ENCODE assay signal across 1 cellular context in genomic region chr4:82893942-82894341, GRCh38.
TF ChIP-seq lines count a peak whose summit lies in the region.

No MANE protein-coding gene starts in this region.

TF ChIP-seq in HepG2, 621 proteins besides CTCF, POLR2A, EP300 and RAD21 (continued from another document and continues in another):
- TF ChIP-seq ZBTB33 (CRISPR knock-in tag; IDR thresholded peaks at IDR 0.05) (no peak), ZNF777 (CRISPR knock-in tag; IDR thresholded peaks at IDR 0.05) (no peak), PAX8 (CRISPR knock-in tag; IDR thresholded peaks at IDR 0.05; ENCODE audit: borderline replicate concordance) (no peak), ZFX (CRISPR knock-in tag; IDR thresholded peaks at IDR 0.05; ENCODE audit: low read depth) (no peak), SMAD1 (CRISPR knock-in tag; IDR thresholded peaks at IDR 0.05; ENCODE audit: borderline replicate concordance, low read depth) (no peak), FOXJ3 (CRISPR knock-in tag; IDR thresholded peaks at IDR 0.05; ENCODE audit: borderline replicate concordance) (peak; percentile 28; the same call in 1 of the 2 replicates), ZNF264 (CRISPR knock-in tag; IDR thresholded peaks at IDR 0.05) (no peak), THAP11 (CRISPR knock-in tag; IDR thresholded peaks at IDR 0.05) (0 out of 2 replicates have a peak, but pooled peaks have one; percentile 14), HOXA3 (CRISPR knock-in tag; IDR thresholded peaks at IDR 0.05) (peak; percentile 35; the same call in 1 of the 2 replicates), NBN (conservative IDR thresholded peaks at IDR 0.05) (no peak), ZNF773 (CRISPR knock-in tag; IDR thresholded peaks at IDR 0.05; ENCODE audit: borderline replicate concordance) (no peak), PHF8 (CRISPR knock-in tag; IDR thresholded peaks at IDR 0.05) (no peak), ZNF576 (CRISPR knock-in tag; IDR thresholded peaks at IDR 0.05) (no peak), NFATC3 (CRISPR knock-in tag; IDR thresholded peaks at IDR 0.05) (no peak), FOXP1 (IDR thresholded peaks at IDR 0.05) (no peak), FOXP1 (CRISPR knock-in tag; IDR thresholded peaks at IDR 0.05) (peak; percentile 34; the same call in 1 of the 2 replicates), DNMT1 (CRISPR knock-in tag; IDR thresholded peaks at IDR 0.05) (no peak), TBX2 (CRISPR knock-in tag; IDR thresholded peaks at IDR 0.05; ENCODE audit: borderline replicate concordance) (0 out of 2 replicates have a peak, but pooled peaks have one; percentile 41), RCOR2 (CRISPR knock-in tag; IDR thresholded peaks at IDR 0.05) (no peak), ZNF652 (CRISPR knock-in tag; IDR thresholded peaks at IDR 0.05; ENCODE audit: borderline replicate concordance, low read depth) (no peak), GATAD2A (CRISPR knock-in tag; IDR thresholded peaks at IDR 0.05) (peak; percentile 64), KAT7 (CRISPR knock-in tag; IDR thresholded peaks at IDR 0.05; ENCODE audit: borderline replicate concordance) (peak; percentile 83; the same call in 1 of the 2 replicates), HNF4A (CRISPR knock-in tag; IDR thresholded peaks at IDR 0.05) (peak; percentile 73), ZNF788 (CRISPR knock-in tag; IDR thresholded peaks at IDR 0.05; ENCODE audit: borderline replicate concordance) (no peak), TP53 (CRISPR knock-in tag; conservative IDR thresholded peaks at IDR 0.05) (no peak), AKAP8 (CRISPR knock-in tag; IDR thresholded peaks at IDR 0.05) (no peak), NR1H2 (CRISPR knock-in tag; IDR thresholded peaks at IDR 0.05; ENCODE audit: borderline replicate concordance, low read depth) (no peak), KDM6A (CRISPR knock-in tag; IDR thresholded peaks at IDR 0.05; ENCODE audit: low read depth) (peak; percentile 18; the same call in 1 of the 2 replicates), MAFF (IDR thresholded peaks at IDR 0.05; ENCODE audit: low read depth, low read length) (no peak), HNRNPK (IDR thresholded peaks at IDR 0.05; ENCODE audit: low read depth, low read length, poor library complexity, severe bottlenecking) (no peak), BRD4 (CRISPR knock-in tag; IDR thresholded peaks at IDR 0.05) (no peak), AFF4 (CRISPR knock-in tag; IDR thresholded peaks at IDR 0.05) (no peak), ZFP36L1 (CRISPR knock-in tag; IDR thresholded peaks at IDR 0.05) (no peak), PRDM10 (CRISPR knock-in tag; IDR thresholded peaks at IDR 0.05; ENCODE audit: low read depth) (0 out of 2 replicates have a peak, but pooled peaks have one; percentile 25), CEBPB (IDR thresholded peaks at IDR 0.05; ENCODE audit: borderline replicate concordance, low read depth, low read length) (no peak), RAD51 (IDR thresholded peaks at IDR 0.05; ENCODE audit: borderline replicate concordance) (no peak), RBFOX2 (IDR thresholded peaks at IDR 0.05; ENCODE audit: low read depth, low read length) (0 out of 2 replicates have a peak, but pooled peaks have one; percentile 35), MED1 (CRISPR knock-in tag; IDR thresholded peaks at IDR 0.05) (peak; percentile 42; the same call in 1 of the 2 replicates), SAP130 (CRISPR knock-in tag; IDR thresholded peaks at IDR 0.05; ENCODE audit: low read depth) (peak; percentile 60)
- TF ChIP-seq, protein P1, sequence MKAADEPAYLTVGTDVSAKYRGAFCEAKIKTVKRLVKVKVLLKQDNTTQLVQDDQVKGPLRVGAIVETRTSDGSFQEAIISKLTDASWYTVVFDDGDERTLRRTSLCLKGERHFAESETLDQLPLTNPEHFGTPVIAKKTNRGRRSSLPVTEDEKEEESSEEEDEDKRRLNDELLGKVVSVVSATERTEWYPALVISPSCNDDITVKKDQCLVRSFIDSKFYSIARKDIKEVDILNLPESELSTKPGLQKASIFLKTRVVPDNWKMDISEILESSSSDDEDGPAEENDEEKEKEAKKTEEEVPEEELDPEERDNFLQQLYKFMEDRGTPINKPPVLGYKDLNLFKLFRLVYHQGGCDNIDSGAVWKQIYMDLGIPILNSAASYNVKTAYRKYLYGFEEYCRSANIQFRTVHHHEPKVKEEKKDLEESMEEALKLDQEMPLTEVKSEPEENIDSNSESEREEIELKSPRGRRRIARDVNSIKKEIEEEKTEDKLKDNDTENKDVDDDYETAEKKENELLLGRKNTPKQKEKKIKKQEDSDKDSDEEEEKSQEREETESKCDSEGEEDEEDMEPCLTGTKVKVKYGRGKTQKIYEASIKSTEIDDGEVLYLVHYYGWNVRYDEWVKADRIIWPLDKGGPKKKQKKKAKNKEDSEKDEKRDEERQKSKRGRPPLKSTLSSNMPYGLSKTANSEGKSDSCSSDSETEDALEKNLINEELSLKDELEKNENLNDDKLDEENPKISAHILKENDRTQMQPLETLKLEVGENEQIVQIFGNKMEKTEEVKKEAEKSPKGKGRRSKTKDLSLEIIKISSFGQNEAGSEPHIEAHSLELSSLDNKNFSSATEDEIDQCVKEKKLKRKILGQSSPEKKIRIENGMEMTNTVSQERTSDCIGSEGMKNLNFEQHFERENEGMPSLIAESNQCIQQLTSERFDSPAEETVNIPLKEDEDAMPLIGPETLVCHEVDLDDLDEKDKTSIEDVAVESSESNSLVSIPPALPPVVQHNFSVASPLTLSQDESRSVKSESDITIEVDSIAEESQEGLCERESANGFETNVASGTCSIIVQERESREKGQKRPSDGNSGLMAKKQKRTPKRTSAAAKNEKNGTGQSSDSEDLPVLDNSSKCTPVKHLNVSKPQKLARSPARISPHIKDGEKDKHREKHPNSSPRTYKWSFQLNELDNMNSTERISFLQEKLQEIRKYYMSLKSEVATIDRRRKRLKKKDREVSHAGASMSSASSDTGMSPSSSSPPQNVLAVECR (CRISPR knock-in tag; IDR thresholded peaks at IDR 0.05; ENCODE audit: borderline replicate concordance), result peak; percentile 27; the same call in 1 of the 2 replicates
- TF ChIP-seq, protein P2, sequence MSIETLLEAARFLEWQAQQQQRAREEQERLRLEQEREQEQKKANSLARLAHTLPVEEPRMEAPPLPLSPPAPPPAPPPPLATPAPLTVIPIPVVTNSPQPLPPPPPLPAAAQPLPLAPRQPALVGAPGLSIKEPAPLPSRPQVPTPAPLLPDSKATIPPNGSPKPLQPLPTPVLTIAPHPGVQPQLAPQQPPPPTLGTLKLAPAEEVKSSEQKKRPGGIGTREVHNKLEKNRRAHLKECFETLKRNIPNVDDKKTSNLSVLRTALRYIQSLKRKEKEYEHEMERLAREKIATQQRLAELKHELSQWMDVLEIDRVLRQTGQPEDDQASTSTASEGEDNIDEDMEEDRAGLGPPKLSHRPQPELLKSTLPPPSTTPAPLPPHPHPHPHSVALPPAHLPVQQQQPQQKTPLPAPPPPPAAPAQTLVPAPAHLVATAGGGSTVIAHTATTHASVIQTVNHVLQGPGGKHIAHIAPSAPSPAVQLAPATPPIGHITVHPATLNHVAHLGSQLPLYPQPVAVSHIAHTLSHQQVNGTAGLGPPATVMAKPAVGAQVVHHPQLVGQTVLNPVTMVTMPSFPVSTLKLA (IDR thresholded peaks at IDR 0.05), result no peak
- TF ChIP-seq, protein P3, sequence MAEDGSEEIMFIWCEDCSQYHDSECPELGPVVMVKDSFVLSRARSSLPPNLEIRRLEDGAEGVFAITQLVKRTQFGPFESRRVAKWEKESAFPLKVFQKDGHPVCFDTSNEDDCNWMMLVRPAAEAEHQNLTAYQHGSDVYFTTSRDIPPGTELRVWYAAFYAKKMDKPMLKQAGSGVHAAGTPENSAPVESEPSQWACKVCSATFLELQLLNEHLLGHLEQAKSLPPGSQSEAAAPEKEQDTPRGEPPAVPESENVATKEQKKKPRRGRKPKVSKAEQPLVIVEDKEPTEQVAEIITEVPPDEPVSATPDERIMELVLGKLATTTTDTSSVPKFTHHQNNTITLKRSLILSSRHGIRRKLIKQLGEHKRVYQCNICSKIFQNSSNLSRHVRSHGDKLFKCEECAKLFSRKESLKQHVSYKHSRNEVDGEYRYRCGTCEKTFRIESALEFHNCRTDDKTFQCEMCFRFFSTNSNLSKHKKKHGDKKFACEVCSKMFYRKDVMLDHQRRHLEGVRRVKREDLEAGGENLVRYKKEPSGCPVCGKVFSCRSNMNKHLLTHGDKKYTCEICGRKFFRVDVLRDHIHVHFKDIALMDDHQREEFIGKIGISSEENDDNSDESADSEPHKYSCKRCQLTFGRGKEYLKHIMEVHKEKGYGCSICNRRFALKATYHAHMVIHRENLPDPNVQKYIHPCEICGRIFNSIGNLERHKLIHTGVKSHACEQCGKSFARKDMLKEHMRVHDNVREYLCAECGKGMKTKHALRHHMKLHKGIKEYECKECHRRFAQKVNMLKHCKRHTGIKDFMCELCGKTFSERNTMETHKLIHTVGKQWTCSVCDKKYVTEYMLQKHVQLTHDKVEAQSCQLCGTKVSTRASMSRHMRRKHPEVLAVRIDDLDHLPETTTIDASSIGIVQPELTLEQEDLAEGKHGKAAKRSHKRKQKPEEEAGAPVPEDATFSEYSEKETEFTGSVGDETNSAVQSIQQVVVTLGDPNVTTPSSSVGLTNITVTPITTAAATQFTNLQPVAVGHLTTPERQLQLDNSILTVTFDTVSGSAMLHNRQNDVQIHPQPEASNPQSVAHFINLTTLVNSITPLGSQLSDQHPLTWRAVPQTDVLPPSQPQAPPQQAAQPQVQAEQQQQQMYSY (CRISPR knock-in tag; IDR thresholded peaks at IDR 0.05), result no peak
- TF ChIP-seq, protein P4, sequence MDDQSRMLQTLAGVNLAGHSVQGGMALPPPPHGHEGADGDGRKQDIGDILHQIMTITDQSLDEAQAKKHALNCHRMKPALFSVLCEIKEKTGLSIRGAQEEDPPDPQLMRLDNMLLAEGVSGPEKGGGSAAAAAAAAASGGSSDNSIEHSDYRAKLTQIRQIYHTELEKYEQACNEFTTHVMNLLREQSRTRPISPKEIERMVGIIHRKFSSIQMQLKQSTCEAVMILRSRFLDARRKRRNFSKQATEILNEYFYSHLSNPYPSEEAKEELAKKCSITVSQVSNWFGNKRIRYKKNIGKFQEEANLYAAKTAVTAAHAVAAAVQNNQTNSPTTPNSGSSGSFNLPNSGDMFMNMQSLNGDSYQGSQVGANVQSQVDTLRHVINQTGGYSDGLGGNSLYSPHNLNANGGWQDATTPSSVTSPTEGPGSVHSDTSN (CRISPR knock-in tag; IDR thresholded peaks at IDR 0.05; ENCODE audit: borderline replicate concordance), result no peak
